In the genomic region with DNA sequence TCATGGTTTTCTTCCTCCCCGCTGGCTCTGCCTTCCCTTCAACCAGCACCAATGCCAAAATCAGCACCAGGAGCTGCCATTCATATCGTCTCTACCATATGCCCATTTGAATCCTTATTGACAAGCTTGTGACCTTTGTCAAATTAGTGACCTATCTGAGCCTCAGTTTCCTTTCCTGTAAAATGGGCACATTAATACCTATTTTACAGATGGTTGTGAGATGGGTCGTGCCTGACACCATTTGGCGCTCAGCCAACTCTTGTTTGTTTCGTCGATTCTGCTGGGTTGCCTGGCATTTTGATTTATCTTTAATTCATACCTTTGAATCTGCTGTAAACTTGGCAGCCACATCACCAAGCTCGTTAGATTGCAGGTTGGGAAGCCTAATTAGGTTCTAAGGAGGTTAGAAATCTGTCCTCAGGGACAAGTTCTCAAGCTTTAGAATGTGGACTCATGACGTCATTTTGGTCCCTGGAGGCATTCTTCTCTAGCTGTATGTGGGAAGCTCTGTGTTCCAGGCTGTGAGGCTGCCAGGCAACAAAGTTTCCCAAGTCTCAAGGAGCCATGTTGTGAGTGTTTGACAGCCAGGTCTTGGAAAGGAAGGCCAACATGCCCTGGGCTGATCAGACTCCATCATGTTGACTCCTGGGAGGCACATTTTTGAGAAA, we compare ENCODE assay signal across 20 cellular contexts.
A peak's percentile ranks its signal among the peaks of the same experiment; 100 is the strongest.
DNase-seq lines count a peak whose midpoint lies in the region; ATAC-seq, FAIRE-seq and TF ChIP-seq lines count a peak whose summit lies in the region.
"Had no signal": no experiment of that assay in that cellular context is flagged by ENCODE, and none has a peak within 500 bp of the region (broad histone marks: within the 10 kb centered on the region; RNA-seq: fewer than 3 reads in every experiment).

No MANE protein-coding gene starts in this region.

- TF ChIP-seq EP300 in GM12878 (IDR thresholded peaks at IDR 0.05; ENCODE audit: borderline replicate concordance in 1 of 2, control insufficient read depth in 1 of 2, low read depth in 2 of 2, low read length in 2 of 2): no peak

- BruUV-seq in GM12878 (replicated peaks; lab: Mats Ljungman, UMichigan): no TSS peak

- no peak for TF ChIP-seq RAD21 in GM12878 (IDR thresholded peaks at IDR 0.05; ENCODE audit: insufficient read depth, low read depth, low read length)

- no peaks in the 10 kb centered on the region for H3K9me3 ChIP-seq in HEK293 (ENCODE audit: control insufficient read depth, insufficient read depth, low read depth, low read length)
- H3K9me3 ChIP-seq in GM12878 (replicated peaks; ENCODE audit: control insufficient read depth, insufficient read depth, low read length): no peaks in the 10 kb centered on the region; the same call in 2 of the 3 replicates
- H3K9me3 ChIP-seq: pancreas, vagina had no signal

- FAIRE-seq in GM12878 (lab: Jason Lieb, UNC) (no peak), urothelium cell line (lab: Jason Lieb, UNC) (no peak)
- FAIRE-seq: GM12892, pancreas had no signal

- H3K27me3 ChIP-seq in GM12878 (replicated peaks in 1 of 2; ENCODE audit: control insufficient read depth in 2 of 2, insufficient read depth in 2 of 2, low read length in 1 of 2): no peaks in the 10 kb centered on the region
- H3K27me3 ChIP-seq: heart left ventricle, pancreas, vagina had no signal

- H3K79me2 ChIP-seq in GM12878 (ENCODE audit: control insufficient read depth, insufficient read depth, low read length): no peaks in the 10 kb centered on the region

- POLR2A ChIA-PET in HEK293 (lab: Yijun Ruan, JAX) (no interaction called here), GM12878 (lab: Charles Lee) (interaction anchor here (0.6 kb wide), 1 partner anchor 11 kb away, joined by 4 read pairs; no protein-coding TSS in a partner anchor)

- no peak for TF ChIP-seq POLR2A in GM12878 (IDR thresholded peaks at IDR 0.05; ENCODE audit: low read depth, low read length)

- WGBS in GM12878 (ENCODE audit: insufficient coverage, insufficient replicate concordance, low lambda C conversion rate, missing lambda C conversion rate): 39% methylated on average over 8 of the region's 8 CpGs

- RAD21 ChIA-PET in GM12878 (lab: Charles Lee; ENCODE audit: unreplicated experiment): no interaction called here

- SMC1A ChIA-PET in GM12878 (lab: Charles Lee; ENCODE audit: uncharacterized antibody, unreplicated experiment): interaction anchor here (0.8 kb wide), 1 partner anchor 76 kb away, joined by 3 read pairs; no protein-coding TSS in a partner anchor

- CTCF ChIA-PET in HEK293 (lab: Yijun Ruan, JAX) (interaction anchor here (0.6 to 2.9 kb wide), 4 partner anchors 29 to 97 kb away, joined by 3 to 13 read pairs (median 8); no protein-coding TSS in a partner anchor), GM12878 (lab: Yijun Ruan, JAX) (interaction anchor here (1.0 kb wide), 1 partner anchor 39 kb away, joined by 3 read pairs; no protein-coding TSS in a partner anchor)

- in situ Hi-C loops in GM12878 (cut with MboI): no loop called here

- H3K4me3 ChIP-seq in HEK293 (ENCODE audit: low read depth, low read length) (no peak overlapping the region), GM12878 (no peak overlapping the region)
- H3K4me3 ChIP-seq: heart left ventricle, pancreas, vagina had no signal

- TF ChIP-seq CTCF in HEK293 (tag by site-specific recombination; IDR thresholded peaks at IDR 0.05): no peak
- no peak for TF ChIP-seq CTCF in GM12878 (IDR thresholded peaks at IDR 0.05 in 2 of 3, conservative IDR thresholded peaks at IDR 0.05 in 1 of 3; ENCODE audit: control insufficient read depth in 2 of 3, extremely low read depth in 1 of 3, insufficient read depth in 1 of 3, low read depth in 3 of 3, low read length in 3 of 3)

- no peak overlapping the region for H3K9ac ChIP-seq in GM12878 (ENCODE audit: control insufficient read depth, insufficient read depth, low read length)

- no peaks in the 10 kb centered on the region for H4K20me1 ChIP-seq in GM12878 (ENCODE audit: control insufficient read depth, insufficient read depth)

- H3K4me2 ChIP-seq in GM12878 (ENCODE audit: control insufficient read depth, insufficient read depth): no peak overlapping the region

- H3K36me3 ChIP-seq in HEK293 (ENCODE audit: control insufficient read depth in 2 of 2, insufficient read depth in 1 of 2, low read length in 2 of 2) (no peaks in the 10 kb centered on the region), GM12878 (ENCODE audit: control insufficient read depth in 2 of 2, insufficient read depth in 2 of 2, low read length in 1 of 2) (no peaks in the 10 kb centered on the region)
- H3K36me3 ChIP-seq: heart left ventricle, pancreas, vagina had no signal

- H3K4me1 ChIP-seq in HEK293 (ENCODE audit: control insufficient read depth, insufficient read depth, low read length) (no peaks in the 10 kb centered on the region), GM12878 (ENCODE audit: control insufficient read depth, insufficient read depth, low read length) (no peaks in the 10 kb centered on the region)
- H3K4me1 ChIP-seq: heart left ventricle, pancreas, vagina had no signal

- DNase-seq in COLO829 (ENCODE audit: low spot score) (peak; percentile 40), GM12878 (ENCODE audit: low read depth, low spot score) (no peak), iris pigment epithelial cell (ENCODE audit: low read depth) (peak; percentile 26), NOMO-1 treated with DMSO at 0.1 percent for 48 hours (lab: John Stamatoyannopoulos, UW; ENCODE audit: unreplicated experiment) (no peak), 8988T (no peak), urothelium cell line (ENCODE audit: low spot score) (no peak)
- DNase-seq: activated CD4-positive, CD25-positive, alpha-beta regulatory T cell treated with anti-CD3 and anti-CD28 coated beads, Interleukin-2, amount 50 U/mL, for 72 hours; activated naive CD4-positive, alpha-beta T cell; DND-41; Kasumi-1; left colon; NCI-H1930; pancreas; stimulated activated naive CD4-positive, alpha-beta T cell; T-helper 2 cell had no signal

- ATAC-seq in GM12878: no peak
- ATAC-seq: HCT116, heart left ventricle, left colon, pancreas had no signal

- H2AFZ ChIP-seq in GM12878 (ENCODE audit: control insufficient read depth, low read depth, low read length): no peak overlapping the region

- intact Hi-C loops in GM12878 (cut with micrococcal nuclease; ENCODE audit: unreplicated experiment): no loop called here

- H3K27ac ChIP-seq in HEK293 (ENCODE audit: extremely low read depth, low read depth, low read length) (no peak overlapping the region), GM12878 (ENCODE audit: control insufficient read depth, insufficient read depth) (no peak overlapping the region)
- H3K27ac ChIP-seq: heart left ventricle, pancreas, vagina had no signal

TF ChIP-seq in HEK293, 187 proteins besides CTCF, POLR2A, EP300 and RAD21 (continues in another document):
- TF ChIP-seq ZXDB (tag by site-specific recombination; IDR thresholded peaks at IDR 0.05): no peak
- TF ChIP-seq EGR2 (tag by site-specific recombination; IDR thresholded peaks at IDR 0.05; ENCODE audit: low read depth): no peak
- TF ChIP-seq ZNF416 (tag by site-specific recombination; IDR thresholded peaks at IDR 0.05): no peak
- TF ChIP-seq ZNF629 (tag by site-specific recombination; IDR thresholded peaks at IDR 0.05): peak; percentile 60; the same call in 1 of the 2 replicates
- TF ChIP-seq, protein P1, sequence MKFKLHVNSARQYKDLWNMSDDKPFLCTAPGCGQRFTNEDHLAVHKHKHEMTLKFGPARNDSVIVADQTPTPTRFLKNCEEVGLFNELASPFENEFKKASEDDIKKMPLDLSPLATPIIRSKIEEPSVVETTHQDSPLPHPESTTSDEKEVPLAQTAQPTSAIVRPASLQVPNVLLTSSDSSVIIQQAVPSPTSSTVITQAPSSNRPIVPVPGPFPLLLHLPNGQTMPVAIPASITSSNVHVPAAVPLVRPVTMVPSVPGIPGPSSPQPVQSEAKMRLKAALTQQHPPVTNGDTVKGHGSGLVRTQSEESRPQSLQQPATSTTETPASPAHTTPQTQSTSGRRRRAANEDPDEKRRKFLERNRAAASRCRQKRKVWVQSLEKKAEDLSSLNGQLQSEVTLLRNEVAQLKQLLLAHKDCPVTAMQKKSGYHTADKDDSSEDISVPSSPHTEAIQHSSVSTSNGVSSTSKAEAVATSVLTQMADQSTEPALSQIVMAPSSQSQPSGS (tag by site-specific recombination; IDR thresholded peaks at IDR 0.05; ENCODE audit: low read depth): peak; percentile 90
- no peak for TF ChIP-seq SP7 (tag by site-specific recombination; IDR thresholded peaks at IDR 0.05)

TF ChIP-seq in GM12878, 131 proteins besides CTCF, POLR2A, EP300 and RAD21:
- TF ChIP-seq ATF7 (IDR thresholded peaks at IDR 0.05; ENCODE audit: low read depth): peak; percentile 72
- TF ChIP-seq ZNF217 (IDR thresholded peaks at IDR 0.05): no peak

Comparison
In these comparisons a context has a peak if more than half of its experiments do, and no peak if none do; other contexts are left out.
1. DNase-seq: peak in COLO829 (single experiment) and iris pigment epithelial cell (single experiment); none in GM12878 (single experiment), NOMO-1 treated with DMSO at 0.1 percent for 48 hours (single experiment), 8988T (single experiment) and urothelium cell line (single experiment).